12 cellular contexts compared by ENCODE assay signal in the genomic region with DNA sequence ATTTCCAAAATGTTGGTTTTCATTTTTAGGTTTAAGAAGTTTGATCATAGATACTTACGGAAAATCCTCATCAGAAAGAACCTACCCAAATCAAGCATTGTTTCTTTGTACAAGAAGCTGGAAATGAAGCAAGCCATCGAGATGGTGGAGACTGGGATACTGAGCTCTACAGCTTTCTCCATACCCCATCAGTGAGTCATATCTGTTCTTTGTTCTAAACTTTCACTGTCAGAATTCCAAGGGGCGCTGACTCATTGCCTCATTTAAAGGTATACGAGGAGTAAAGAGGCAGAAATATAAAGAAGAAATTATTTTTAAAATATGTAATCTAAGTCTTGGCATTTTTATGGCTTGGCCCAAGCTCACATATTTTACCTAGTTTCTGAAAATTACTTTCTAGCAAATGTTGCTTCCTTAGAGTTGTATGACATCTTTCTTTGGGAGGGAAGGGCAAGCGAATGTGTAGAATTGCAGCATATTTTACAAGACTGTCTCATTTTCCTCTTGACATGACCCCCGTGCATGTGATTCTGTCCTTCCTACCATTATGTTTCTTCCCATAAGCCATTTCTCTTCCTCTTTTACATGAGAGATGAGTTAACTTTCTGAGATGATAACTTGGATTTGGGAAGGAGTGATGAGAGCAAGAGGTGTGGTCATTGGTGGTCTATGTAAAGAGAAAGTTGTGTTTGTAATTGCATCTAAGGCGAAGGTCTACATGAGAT. TPM values are rescaled to one million over a fixed set of nuclear protein-coding genes. Genes with fewer than 3 reads are reported as not detected.
A peak's percentile ranks its signal among the peaks of the same experiment; 100 is the strongest.
DNase-seq lines count a peak whose midpoint lies in the region; ATAC-seq, FAIRE-seq and TF ChIP-seq lines count a peak whose summit lies in the region.
"Had no signal": no experiment of that assay in that cellular context is flagged by ENCODE, and none has a peak within 500 bp of the region (broad histone marks: within the 10 kb centered on the region; RNA-seq: fewer than 3 reads in every experiment).

No MANE protein-coding gene starts in this region.

- peak overlapping the region; percentile 79 for H3K4me2 ChIP-seq in endothelial cell of umbilical vein (ENCODE audit: insufficient read depth, low read length)

- BruUV-seq in endothelial cell of umbilical vein (replicated peaks; lab: Mats Ljungman, UMichigan), result no TSS peak

- H3K36me3 ChIP-seq in endothelial cell of umbilical vein (ENCODE audit: control insufficient read depth in 2 of 2, extremely low read depth in 1 of 2, insufficient read depth in 2 of 2, low read length in 2 of 2) (no peaks in the 10 kb centered on the region), tibial artery (no peaks in the 10 kb centered on the region), endodermal cell (ENCODE audit: control insufficient read depth, insufficient read depth, low read length) (no peaks in the 10 kb centered on the region), body of pancreas (replicated peaks in 1 of 2; ENCODE audit: insufficient read depth in 1 of 2, low read depth in 2 of 2) (no peaks in the 10 kb centered on the region)
- H3K36me3 ChIP-seq: WERI-Rb-1 had no signal

- H3K27ac ChIP-seq in endothelial cell of umbilical vein (ENCODE audit: insufficient read depth, low read depth, low read length) (peak overlapping the region; percentile 92), tibial artery (no peak overlapping the region), endodermal cell (ENCODE audit: low read depth, low read length) (no peak overlapping the region), body of pancreas (no peak overlapping the region)
- H3K27ac ChIP-seq: WERI-Rb-1 had no signal

- H4K20me1 ChIP-seq in endothelial cell of umbilical vein (replicated peaks; ENCODE audit: control insufficient read depth, extremely low read depth, insufficient read depth, low read length), result no peaks in the 10 kb centered on the region

- H3K36me3 Mint-ChIP-seq in endodermal cell (ENCODE audit: low read depth), result no peaks in the 10 kb centered on the region
- H3K36me3 Mint-ChIP-seq: activated naive CD4-positive, alpha-beta T cell treated with anti-CD3 and anti-CD28 coated beads, Interleukin-2, amount 50 U/mL, for 24 hours had no signal

- CTCF ChIA-PET in endothelial cell of umbilical vein (lab: Charles Lee), result interaction anchor here (1.0 to 1.2 kb wide), 3 partner anchors 18 to 102 kb away, joined by 3 to 11 read pairs (median 7); a partner anchor contains a TSS

- no peaks in the 10 kb centered on the region for H3K79me2 ChIP-seq in endothelial cell of umbilical vein (ENCODE audit: control insufficient read depth, insufficient read depth, low read length)

- 82 to 100% methylated on average over 2 to 7 of the region's 7 CpGs for WGBS in endodermal cell (ENCODE audit: insufficient coverage in 1 of 2, insufficient read length in 1 of 2), 2 experiments
- WGBS in body of pancreas, 2 donors, result 73 to 75% methylated on average over 7 of the region's 7 CpGs

- no peaks in the 10 kb centered on the region for H3K9me1 ChIP-seq in endothelial cell of umbilical vein (replicated peaks; ENCODE audit: control insufficient read depth, extremely low read depth, insufficient read depth, low read length)

- no peak overlapping the region for H3K27ac Mint-ChIP-seq in endodermal cell
- H3K27ac Mint-ChIP-seq: activated naive CD4-positive, alpha-beta T cell treated with anti-CD3 and anti-CD28 coated beads, Interleukin-2, amount 50 U/mL, for 24 hours had no signal

- intact Hi-C loops in endothelial cell of umbilical vein (cut with micrococcal nuclease) (no loop called here), tibial artery (cut with DNase I; ENCODE audit: low total_unique reads) (no loop called here), body of pancreas (cut with DNase I) (no loop called here)

- ATAC-seq in body of pancreas (no peak), GM18868 (IDR thresholded peaks at IDR 0.05; ENCODE audit: unreplicated experiment) (no peak)

- H3K27me3 Mint-ChIP-seq in endodermal cell (ENCODE audit: insufficient read depth), result peaks cover 3% of the 10 kb centered on the region

- POLR2A ChIA-PET in endothelial cell of umbilical vein (lab: Charles Lee), result no interaction called here

- no peak for TF ChIP-seq CTCF in endothelial cell of umbilical vein (IDR thresholded peaks at IDR 0.05; ENCODE audit: extremely low read depth in 1 of 2, insufficient read depth in 1 of 2, low read depth in 1 of 2, low read length in 2 of 2)
- TF ChIP-seq CTCF in tibial artery (IDR thresholded peaks at IDR 0.05), result no peak
- no peak for TF ChIP-seq CTCF in endodermal cell (conservative IDR thresholded peaks at IDR 0.05)
- no peak for TF ChIP-seq CTCF in body of pancreas (IDR thresholded peaks at IDR 0.05)

- H3K4me3 Mint-ChIP-seq in endodermal cell, result no peak overlapping the region
- H3K4me3 Mint-ChIP-seq: activated naive CD4-positive, alpha-beta T cell treated with anti-CD3 and anti-CD28 coated beads, Interleukin-2, amount 50 U/mL, for 24 hours had no signal

- dilution Hi-C loops in endothelial cell of umbilical vein (cut with MboI; ENCODE audit: extremely low pct_ligation_motif_present, low sequenced_read_pairs), result no loop called here

- in situ Hi-C loops in Caki2 (cut with HindIII; ENCODE audit: low pct_unique_long_range_greater_than_20kb, low sequenced_read_pairs), result no loop called here

- H3K9me3 ChIP-seq in endothelial cell of umbilical vein (replicated peaks; ENCODE audit: control insufficient read depth, insufficient read depth, low read length), result no peaks in the 10 kb centered on the region
- no peaks in the 10 kb centered on the region for H3K9me3 ChIP-seq in tibial artery
- H3K9me3 ChIP-seq in endodermal cell (ENCODE audit: control insufficient read depth, low read length), result peaks cover 1% of the 10 kb centered on the region
- H3K9me3 ChIP-seq in body of pancreas, result no peaks in the 10 kb centered on the region

- H3K27me3 ChIP-seq in endothelial cell of umbilical vein (ENCODE audit: control insufficient read depth in 2 of 2, insufficient read depth in 2 of 2, low read length in 2 of 2) (no peaks in the 10 kb centered on the region), tibial artery (no peaks in the 10 kb centered on the region), endodermal cell (ENCODE audit: control insufficient read depth, insufficient read depth, low read length, poor library complexity, severe bottlenecking) (no peaks in the 10 kb centered on the region), body of pancreas (no peaks in the 10 kb centered on the region)

- peak overlapping the region; percentile 73 for H2AFZ ChIP-seq in endothelial cell of umbilical vein (ENCODE audit: low read depth, low read length)

- H3K4me3 ChIP-seq in endothelial cell of umbilical vein (replicated peaks in 1 of 3; ENCODE audit: insufficient read depth in 1 of 3, low read depth in 1 of 3, low read length in 3 of 3) (peak overlapping the region in 1 of 3 experiments; percentile 45), tibial artery (no peak overlapping the region), endodermal cell (ENCODE audit: low read length) (no peak overlapping the region), body of pancreas (no peak overlapping the region)

- peaks cover 4% of the 10 kb centered on the region for H3K9me3 Mint-ChIP-seq in endodermal cell

- DNase-seq in Caki2 (ENCODE audit: low read depth), result peak; percentile 70
- peak; percentile 73 for DNase-seq in NCI-H460 (ENCODE audit: extremely low read depth, low read depth)
- DNase-seq in endothelial cell of umbilical vein (ENCODE audit: low read depth, low spot score), result peak; percentile 95
- DNase-seq in non-pigmented ciliary epithelial cell (ENCODE audit: low read depth), result peak; percentile 86
- DNase-seq in tibial artery, result no peak
- DNase-seq in endodermal cell, result no peak
- no peak for DNase-seq in body of pancreas
- DNase-seq: DND-41, NCI-H2171 treated with DMSO at 0.1 percent for 48 hours, WERI-Rb-1 had no signal

- TF ChIP-seq POLR2A in endothelial cell of umbilical vein (IDR thresholded peaks at IDR 0.05; ENCODE audit: low read depth, low read length) (peak; percentile 39), body of pancreas (IDR thresholded peaks at IDR 0.05) (no peak)

- H3K9ac ChIP-seq in endothelial cell of umbilical vein (replicated peaks; ENCODE audit: extremely low read depth, insufficient read depth, low read length), result peak overlapping the region; percentile 85
- no peak overlapping the region for H3K9ac ChIP-seq in endodermal cell (ENCODE audit: extremely low read depth, low read length, poor library complexity, severe bottlenecking)

- H3K4me1 Mint-ChIP-seq in endodermal cell, result no peaks in the 10 kb centered on the region

- FAIRE-seq in endothelial cell of umbilical vein (lab: Jason Lieb, UNC), result peak; percentile 92

- H3K4me1 ChIP-seq in endothelial cell of umbilical vein (ENCODE audit: control insufficient read depth, extremely low read depth, insufficient read depth, low read length) (peaks cover 25% of the 10 kb centered on the region), tibial artery (no peaks in the 10 kb centered on the region), endodermal cell (ENCODE audit: control insufficient read depth, insufficient read depth, low read length) (no peaks in the 10 kb centered on the region), body of pancreas (no peaks in the 10 kb centered on the region)

TF ChIP-seq in endothelial cell of umbilical vein, 7 proteins besides CTCF, POLR2A, EP300 and RAD21 (continues in another document):
- TF ChIP-seq POLR2AphosphoS5 (IDR thresholded peaks at IDR 0.05; ENCODE audit: insufficient read depth, low read depth, low read length) (peak; percentile 57), JUN (IDR thresholded peaks at IDR 0.05; ENCODE audit: borderline replicate concordance, insufficient read depth, insufficient read length, low read depth) (peak; percentile 98), FOS (IDR thresholded peaks at IDR 0.05; ENCODE audit: borderline replicate concordance, insufficient read depth, low read length) (peak; percentile 98), MYC (IDR thresholded peaks at IDR 0.05; ENCODE audit: low read depth, low read length) (no peak)

RNA-seq across cellular contexts. Expression of a gene that starts 41.2 kb away (rescaled TPM):
- not detected in 2 replicates for total RNA-seq in Caki2 (2014; rRNA removed; shearing (Covaris generic); ENCODE audit: low replicate concordance)
- not detected in 2 replicates for total RNA-seq in NCI-H460 (2014; rRNA removed; shearing (Covaris generic))
- not detected in 2 replicates for polyA plus RNA-seq in NCI-H460 (2014; cell fraction: nucleus; rRNA removed)
- 0.07 TPM in 1 of 2 replicates, not detected in the other for total RNA-seq in endothelial cell of umbilical vein
- not detected in 2 replicates for polyA plus RNA-seq in endothelial cell of umbilical vein
- 0.01 TPM in 1 of 2 replicates, not detected in the other for polyA plus RNA-seq in endothelial cell of umbilical vein (2011; cell fraction: cytosol; rRNA removed)
- not detected in 2 replicates for polyA plus RNA-seq in endothelial cell of umbilical vein (2011; cell fraction: nucleus; rRNA removed)
- polyA plus RNA-seq in endothelial cell of umbilical vein (2012), result 0.04 TPM in 1 of 2 replicates, not detected in the other
- polyA minus RNA-seq in endothelial cell of umbilical vein, result 0.06 and 0.22 TPM in 2 replicates
- not detected for polyA minus RNA-seq in endothelial cell of umbilical vein (2011; cell fraction: cytosol; rRNA and poly(A)+ RNA removed)
- 0.24 TPM in 1 of 2 replicates, not detected in the other for polyA minus RNA-seq in endothelial cell of umbilical vein (2011; cell fraction: nucleus; rRNA and poly(A)+ RNA removed)
- total RNA-seq in endodermal cell, result under 1 TPM in 1 of 2 donors, not detected in 1; 0.07 TPM
- not detected for polyA plus RNA-seq in endodermal cell (2013, experiment 1 of 2)
- polyA plus RNA-seq in endodermal cell (2013, experiment 2 of 2), result not detected
- under 1 TPM in 1 of 2 donors, not detected in 1; 0.78 TPM for total RNA-seq in body of pancreas

Comparison
In these comparisons a context has a peak if more than half of its experiments do, and no peak if none do; other contexts are left out.
1. DNase-seq: peak in Caki2 (single experiment), NCI-H460 (single experiment), endothelial cell of umbilical vein (single experiment) and non-pigmented ciliary epithelial cell (single experiment); none in tibial artery (0 of 2), endodermal cell (single experiment) and body of pancreas (0 of 4).